ENCODE assay signal across 8 cellular contexts in genomic region chr17:76072149-76072858, GRCh38. TPM values are rescaled to one million over a fixed set of nuclear protein-coding genes. Genes with fewer than 3 reads are reported as not detected.
DNase-seq lines count a peak whose midpoint lies in the region; ATAC-seq and TF ChIP-seq lines count a peak whose summit lies in the region.

TSS of gene SRP68 (minus strand) at chr17:76072517. CDS start at chr17:76072491, 26 bp downstream.

- TF ChIP-seq CTCF in BE2C (IDR thresholded peaks at IDR 0.05; ENCODE audit: low read depth, low read length) (no peak), liver (IDR thresholded peaks at IDR 0.05; ENCODE audit: low read depth, low read length, missing input control) (no peak)

- no peak for TF ChIP-seq RAD21 in liver (IDR thresholded peaks at IDR 0.05)

- ATAC-seq in GM19324 (IDR thresholded peaks at IDR 0.05; ENCODE audit: low FRiP score, unreplicated experiment) (peak; percentile 93), HG03520 (IDR thresholded peaks at IDR 0.05; ENCODE audit: unreplicated experiment) (peak; percentile 61)

- H3K9me3 ChIP-seq in BE2C (no peaks in the 10 kb centered on the region), liver (ENCODE audit: control insufficient read depth in 4 of 4, low read length in 3 of 4) (no peaks in the 10 kb centered on the region)

- H3K4me1 ChIP-seq in BE2C (peaks cover 2% of the 10 kb centered on the region; the same call in 1 of the 2 replicates), liver (ENCODE audit: control insufficient read depth in 4 of 4, insufficient read depth in 4 of 4, low read length in 3 of 4) (peaks cover 14 to 57% (median 26%) of the 10 kb centered on the region in 4 donors)

- H3K36me3 ChIP-seq in BE2C (peaks cover 6% of the 10 kb centered on the region), liver (ENCODE audit: control insufficient read depth in 4 of 4, insufficient read depth in 3 of 4, low read depth in 1 of 4, low read length in 3 of 4) (peaks cover 0 to 8% (median 3%) of the 10 kb centered on the region in 4 donors)

- H3K4me3 ChIP-seq in BE2C (ENCODE audit: low read depth, low read length) = peak within 1 kb of the TSS; percentile 94
- H3K4me3 ChIP-seq in liver (ENCODE audit: low read depth in 1 of 3, low read length in 3 of 3) = peak within 1 kb of the TSS; percentile 94 to 100 (median 94)

- H3K27ac ChIP-seq in liver (ENCODE audit: low read depth in 1 of 2, low read length in 2 of 2) = peak within 1 kb of the TSS; percentile 53 to 72

- H3K27me3 ChIP-seq in BE2C = peaks cover 39% of the 10 kb centered on the region
- H3K27me3 ChIP-seq in liver (ENCODE audit: control insufficient read depth in 4 of 4, insufficient read depth in 4 of 4, low read length in 3 of 4) = peaks cover 0 to 20% (median 6%) of the 10 kb centered on the region in 4 donors

- DNase-seq in BE2C (peak; percentile 97), NCI-H748 (lab: John Stamatoyannopoulos, UW; ENCODE audit: unreplicated experiment) (peak; percentile 89), dermis blood vessel endothelial cell (peak; percentile 96)
- peak; percentile 87 to 89 for DNase-seq in activated CD4-positive, alpha-beta T cell treated with anti-CD3 and anti-CD28 coated beads, Interleukin-2, amount 50 U/mL, for 48 hours
- peak; percentile 79 for DNase-seq in stimulated activated CD4-positive, alpha-beta T cell treated with anti-CD3 and anti-CD28 coated beads, Interleukin-4, amount 100 ng/mL, for 1 hour

- peak within 1 kb of the TSS; percentile 64 to 99 for H3K9ac ChIP-seq in liver (ENCODE audit: low read depth in 1 of 2, low read length in 2 of 2)

- under 1% methylated on average over 57 of the region's 57 CpGs for WGBS in liver

TF ChIP-seq in liver, 16 proteins besides CTCF, POLR2A, EP300 and RAD21:
- TF ChIP-seq YY1 (IDR thresholded peaks at IDR 0.05) (peak; percentile 97), RXRA (IDR thresholded peaks at IDR 0.05) (peak in 1 of 2 donors; percentile 6), HNF4G (IDR thresholded peaks at IDR 0.05) (no peak), GABPA (IDR thresholded peaks at IDR 0.05 in 1 of 2, conservative IDR thresholded peaks at IDR 0.05 in 1 of 2) (peak in 1 of 2 donors; percentile 74), FOXA1 (IDR thresholded peaks at IDR 0.05) (no peak)
- TF ChIP-seq, protein P1, sequence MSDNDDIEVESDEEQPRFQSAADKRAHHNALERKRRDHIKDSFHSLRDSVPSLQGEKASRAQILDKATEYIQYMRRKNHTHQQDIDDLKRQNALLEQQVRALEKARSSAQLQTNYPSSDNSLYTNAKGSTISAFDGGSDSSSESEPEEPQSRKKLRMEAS (IDR thresholded peaks at IDR 0.05) = peak; percentile 80
- TF ChIP-seq, protein P2, sequence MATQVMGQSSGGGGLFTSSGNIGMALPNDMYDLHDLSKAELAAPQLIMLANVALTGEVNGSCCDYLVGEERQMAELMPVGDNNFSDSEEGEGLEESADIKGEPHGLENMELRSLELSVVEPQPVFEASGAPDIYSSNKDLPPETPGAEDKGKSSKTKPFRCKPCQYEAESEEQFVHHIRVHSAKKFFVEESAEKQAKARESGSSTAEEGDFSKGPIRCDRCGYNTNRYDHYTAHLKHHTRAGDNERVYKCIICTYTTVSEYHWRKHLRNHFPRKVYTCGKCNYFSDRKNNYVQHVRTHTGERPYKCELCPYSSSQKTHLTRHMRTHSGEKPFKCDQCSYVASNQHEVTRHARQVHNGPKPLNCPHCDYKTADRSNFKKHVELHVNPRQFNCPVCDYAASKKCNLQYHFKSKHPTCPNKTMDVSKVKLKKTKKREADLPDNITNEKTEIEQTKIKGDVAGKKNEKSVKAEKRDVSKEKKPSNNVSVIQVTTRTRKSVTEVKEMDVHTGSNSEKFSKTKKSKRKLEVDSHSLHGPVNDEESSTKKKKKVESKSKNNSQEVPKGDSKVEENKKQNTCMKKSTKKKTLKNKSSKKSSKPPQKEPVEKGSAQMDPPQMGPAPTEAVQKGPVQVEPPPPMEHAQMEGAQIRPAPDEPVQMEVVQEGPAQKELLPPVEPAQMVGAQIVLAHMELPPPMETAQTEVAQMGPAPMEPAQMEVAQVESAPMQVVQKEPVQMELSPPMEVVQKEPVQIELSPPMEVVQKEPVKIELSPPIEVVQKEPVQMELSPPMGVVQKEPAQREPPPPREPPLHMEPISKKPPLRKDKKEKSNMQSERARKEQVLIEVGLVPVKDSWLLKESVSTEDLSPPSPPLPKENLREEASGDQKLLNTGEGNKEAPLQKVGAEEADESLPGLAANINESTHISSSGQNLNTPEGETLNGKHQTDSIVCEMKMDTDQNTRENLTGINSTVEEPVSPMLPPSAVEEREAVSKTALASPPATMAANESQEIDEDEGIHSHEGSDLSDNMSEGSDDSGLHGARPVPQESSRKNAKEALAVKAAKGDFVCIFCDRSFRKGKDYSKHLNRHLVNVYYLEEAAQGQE (IDR thresholded peaks at IDR 0.05) = peak; percentile 76
TF ChIP-seq in liver: peak in this region for 5.

RNA-seq across cellular contexts. Expression of gene SRP68, which starts in this region (rescaled TPM):
- polyA plus RNA-seq in BE2C (2012; ENCODE audit: insufficient read depth, insufficient read length, low read depth) = 186 TPM
- total RNA-seq in dermis blood vessel endothelial cell (28.2 and 60.7 TPM in 2 replicates), liver (10 to 100 TPM; 22.4 to 36.7 TPM)
- polyA plus RNA-seq in liver = 10 to 100 TPM; 17.7 to 34.9 TPM

Comparison
In these comparisons a context has a peak if more than half of its experiments do, and no peak if none do; other contexts are left out.
1. Peak in every context shown above with its lines: DNase-seq, ATAC-seq, H3K4me3 ChIP-seq and H3K27ac ChIP-seq.